In genomic region chr2:113739849-113740248, GRCh38 we compare ENCODE assay signal across 26 cellular contexts.
"Had no signal": no experiment of that assay in that cellular context is flagged by ENCODE, and none has a peak within 500 bp of the region (broad histone marks: within the 10 kb centered on the region; RNA-seq: fewer than 3 reads in every experiment).

No MANE protein-coding gene starts in this region.

- H3K27me3 Mint-ChIP-seq: activated CD8-positive, alpha-beta memory T cell treated with anti-CD3 and anti-CD28 coated beads, Interleukin-2, amount 10 ng/mL, durations not matched to agents 7 days and 5 days; memory B cell; naive thymus-derived CD4-positive, alpha-beta T cell; type B pancreatic cell had no signal

- H3K4me3 Mint-ChIP-seq: activated CD8-positive, alpha-beta memory T cell treated with anti-CD3 and anti-CD28 coated beads, Interleukin-2, amount 10 ng/mL, durations not matched to agents 7 days and 5 days; activated CD8-positive, alpha-beta T cell treated with anti-CD3 and anti-CD28 coated beads, Interleukin-2, amount 10 ng/mL, durations not matched to agents 7 days and 5 days; memory B cell; naive thymus-derived CD4-positive, alpha-beta T cell; type B pancreatic cell; WTC11 had no signal

- H3K4me1 Mint-ChIP-seq: activated CD8-positive, alpha-beta memory T cell treated with anti-CD3 and anti-CD28 coated beads, Interleukin-2, amount 10 ng/mL, durations not matched to agents 7 days and 5 days; memory B cell; naive thymus-derived CD4-positive, alpha-beta T cell; WTC11 had no signal

- DNase-seq: activated CD8-positive, alpha-beta memory T cell treated with anti-CD3 and anti-CD28 coated beads, Interleukin-2, amount 10 ng/mL, durations not matched to agents 7 days and 5 days; activated CD8-positive, alpha-beta T cell treated with anti-CD3 and anti-CD28 coated beads, Interleukin-2, amount 10 ng/mL, durations not matched to agents 7 days and 5 days; activated T-cell treated with anti-CD3 and anti-CD28 coated beads, Interleukin-2, amount 50 U/mL, for 48 hours; anterior cingulate cortex; cerebellar nuclear complex; colonic mucosa; effector CD8-positive, alpha-beta T cell; erythroblast; head of caudate nucleus; hippocampal formation; kidney; midbrain; naive thymus-derived CD4-positive, alpha-beta T cell; ovary; psoas muscle; spleen; stimulated activated CD4-positive, alpha-beta T cell treated with anti-CD3 and anti-CD28 coated beads, Interleukin-2, amount 100 ng/mL, for 48 hours; stimulated activated naive CD4-positive, alpha-beta T cell treated with Interleukin-2 at 50 U/mL for 16 hours; T-helper 2 cell; testis; uterus had no signal

- H3K4me3 ChIP-seq: colonic mucosa, ovary, psoas muscle, spleen, testis, uterus had no signal

- ATAC-seq: activated CD8-positive, alpha-beta memory T cell treated with anti-CD3 and anti-CD28 coated beads, Interleukin-2, amount 10 ng/mL, durations not matched to agents 7 days and 5 days; activated CD8-positive, alpha-beta T cell treated with anti-CD3 and anti-CD28 coated beads, Interleukin-2, amount 10 ng/mL, durations not matched to agents 7 days and 5 days; activated naive CD4-positive, alpha-beta T cell treated with anti-CD3 and anti-CD28 coated beads, Interleukin-2, amount 50 U/mL, for 72 hours; naive thymus-derived CD4-positive, alpha-beta T cell; psoas muscle; WTC11 had no signal

- H3K36me3 ChIP-seq: ovary, uterus had no signal

- H3K4me1 ChIP-seq: colonic mucosa, spleen, testis, uterus had no signal

- H3K9me3 ChIP-seq: colonic mucosa, ovary, psoas muscle, spleen, testis, uterus had no signal

- H3K27ac ChIP-seq: colonic mucosa, ovary, psoas muscle, spleen, testis, uterus had no signal

- H3K27ac Mint-ChIP-seq: activated CD8-positive, alpha-beta memory T cell treated with anti-CD3 and anti-CD28 coated beads, Interleukin-2, amount 10 ng/mL, durations not matched to agents 7 days and 5 days; activated CD8-positive, alpha-beta T cell treated with anti-CD3 and anti-CD28 coated beads, Interleukin-2, amount 10 ng/mL, durations not matched to agents 7 days and 5 days; activated naive CD4-positive, alpha-beta T cell treated with anti-CD3 and anti-CD28 coated beads, Interleukin-2, amount 50 U/mL, for 72 hours; activated T-helper 2 cell treated with anti-CD3 and anti-CD28 coated beads, Interferon-gamma antibody, Interleukin-2, Interleukin-4, amounts not matched to agents 10 μg/mL and 5 μg/mL and 100 μg/mL, durations not matched to agents 14 hours and 24 hours and 36 hours; memory B cell; naive thymus-derived CD4-positive, alpha-beta T cell; type B pancreatic cell; WTC11 had no signal

- H3K27me3 ChIP-seq: colonic mucosa, ovary, spleen, testis, uterus had no signal

- H3K9me3 Mint-ChIP-seq: activated naive CD4-positive, alpha-beta T cell treated with anti-CD3 and anti-CD28 coated beads, Interleukin-2, amount 50 U/mL, for 72 hours; activated T-helper 2 cell treated with anti-CD3 and anti-CD28 coated beads, Interferon-gamma antibody, Interleukin-2, Interleukin-4, amounts not matched to agents 10 μg/mL and 5 μg/mL and 100 μg/mL, durations not matched to agents 14 hours and 24 hours and 36 hours; memory B cell; naive thymus-derived CD4-positive, alpha-beta T cell; type B pancreatic cell; WTC11 had no signal
